ENCODE assay signal across 2 cellular contexts in genomic region chr7:99549545-99549944, GRCh38.
TF ChIP-seq lines count a peak whose summit lies in the region.

No MANE protein-coding gene starts in this region.

TF ChIP-seq in HEK293, 187 proteins besides CTCF, POLR2A, EP300 and RAD21:
- TF ChIP-seq ZNF580 (tag by site-specific recombination; IDR thresholded peaks at IDR 0.05) (peak; percentile 73; the same call in 1 of the 2 replicates), ZNF146 (tag by site-specific recombination; IDR thresholded peaks at IDR 0.05) (peak; percentile 95), ZNF280D (tag by site-specific recombination; IDR thresholded peaks at IDR 0.05) (0 out of 2 replicates have a peak, but pooled peaks have one; percentile 27)
TF ChIP-seq in HEK293: peak in this region for 3; not testable (repeated sequence) for 184.

TF ChIP-seq in K562, 482 proteins besides CTCF, POLR2A, EP300 and RAD21:
- peak; percentile 23 for TF ChIP-seq ZNF146 (CRISPR knock-in tag; IDR thresholded peaks at IDR 0.05; ENCODE audit: unreplicated experiment)
- 0 out of 4 replicates have a peak, but pooled peaks of 1 of the 2 experiments have one; percentile 22 for TF ChIP-seq KDM1A (IDR thresholded peaks at IDR 0.05)
- peak; percentile 61; the same call in 1 of the 2 replicates for TF ChIP-seq BCOR (IDR thresholded peaks at IDR 0.05)
